29 cellular contexts compared by ENCODE assay signal in the genomic region with DNA sequence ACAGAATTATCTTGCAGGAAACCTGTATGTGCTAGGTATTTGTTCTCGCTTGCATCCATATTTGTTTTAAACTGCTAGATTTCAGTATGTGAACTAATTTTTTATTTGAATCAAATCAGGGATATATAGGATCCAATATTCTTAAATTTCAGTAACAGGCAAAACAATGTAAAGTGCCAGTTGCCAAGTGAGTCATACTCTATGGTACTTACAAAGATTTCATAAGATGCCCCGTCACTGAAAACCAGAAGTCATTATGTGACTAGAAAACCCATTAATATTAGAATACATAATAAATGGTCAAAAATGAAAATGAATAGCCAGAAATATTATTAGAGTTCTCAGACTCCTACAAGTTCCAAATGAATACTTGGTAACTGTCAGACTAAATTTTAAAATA.
DNase-seq lines count a peak whose midpoint lies in the region; ATAC-seq, FAIRE-seq and TF ChIP-seq lines count a peak whose summit lies in the region.
"Had no signal": no experiment of that assay in that cellular context is flagged by ENCODE, and none has a peak within 500 bp of the region (broad histone marks: within the 10 kb centered on the region; RNA-seq: fewer than 3 reads in every experiment).

No MANE protein-coding gene starts in this region.

- no peak for FAIRE-seq in D721Med (lab: Jason Lieb, UNC)
- FAIRE-seq: GM12892, HTR-8/SVneo, pancreas had no signal

- no peak for TF ChIP-seq CTCF in astrocyte of the spinal cord (IDR thresholded peaks at IDR 0.05; ENCODE audit: low read depth, low read length)
- no peak for TF ChIP-seq CTCF in left lung (IDR thresholded peaks at IDR 0.05)
- TF ChIP-seq CTCF in D721Med (IDR thresholded peaks at IDR 0.05; ENCODE audit: insufficient read depth, missing control alignments): no peak

- H3K36me3 ChIP-seq in left lung: no peaks in the 10 kb centered on the region
- H3K36me3 ChIP-seq: adrenal gland, BE2C, neural progenitor cell, pancreas, right atrium auricular region, suprapubic skin had no signal

- ATAC-seq in left lung: peak; percentile 37
- ATAC-seq: activated CD8-positive, alpha-beta T cell treated with anti-CD3 and anti-CD28 coated beads for 36 hours; HCT116; left ventricle myocardium superior; pancreas had no signal

- DNase-seq in EL: peak; percentile 48
- DNase-seq in M059J (ENCODE audit: low read depth): peak; percentile 53
- peak; percentile 9 for DNase-seq in astrocyte of the spinal cord (ENCODE audit: low read depth, low spot score)
- no peak for DNase-seq in left lung
- DNase-seq in middle frontal gyrus (ENCODE audit: extremely low spot score, low spot score): no peak
- no peak for DNase-seq in D721Med (ENCODE audit: insufficient read length, low spot score)
- no peak for DNase-seq in activated T-cell treated with anti-CD3 and anti-CD28 coated beads, Interleukin-2, amount 50 U/mL, for 48 hours
- DNase-seq: activated CD8-positive, alpha-beta memory T cell treated with anti-CD3 and anti-CD28 coated beads, Interleukin-2, amount 50 U/mL, for 48 hours; activated CD8-positive, alpha-beta T cell treated with anti-CD3 and anti-CD28 coated beads for 36 hours; activated naive CD4-positive, alpha-beta T cell treated with anti-CD3 and anti-CD28 coated beads for 36 hours; adrenal gland; BE2C; CD8-positive, alpha-beta memory T cell; DMS 273 treated with DMSO at 0.1 percent for 48 hours; islet precursor cell; left ventricle myocardium superior; NCI-H1105; NCI-H2029; NCI-H69; pancreas; SHP77 treated with DMSO at 0.1 percent for 48 hours; stimulated activated naive CD4-positive, alpha-beta T cell treated with Interleukin-2 at 50 U/mL for 16 hours had no signal

- H3K27ac ChIP-seq in left lung: no peak overlapping the region
- H3K27ac ChIP-seq: adrenal gland, neural progenitor cell, pancreas, right atrium auricular region, suprapubic skin had no signal

- peaks cover 0 to 7% of the 10 kb centered on the region in 2 donors for H3K9me3 ChIP-seq in left lung
- H3K9me3 ChIP-seq: adrenal gland, BE2C, pancreas, suprapubic skin had no signal

- in situ Hi-C loops in astrocyte of the spinal cord (cut with HindIII; ENCODE audit: low sequenced_read_pairs): no loop called here

- H3K4me3 ChIP-seq in astrocyte of the spinal cord (ENCODE audit: low read depth, low read length) (no peak overlapping the region), left lung (no peak overlapping the region)
- H3K4me3 ChIP-seq: adrenal gland, neural progenitor cell, pancreas, right atrium auricular region, smooth muscle cell, suprapubic skin had no signal

- intact Hi-C loops in left lung (cut with DNase I): no loop called here

- no peaks in the 10 kb centered on the region for H3K27me3 ChIP-seq in left lung
- H3K27me3 ChIP-seq: adrenal gland, BE2C, neural progenitor cell, pancreas, right atrium auricular region, suprapubic skin had no signal

- no peaks in the 10 kb centered on the region for H3K4me1 ChIP-seq in left lung
- H3K4me1 ChIP-seq: adrenal gland, BE2C, right atrium auricular region, suprapubic skin had no signal

Comparison
In these comparisons a context has a peak if more than half of its experiments do, and no peak if none do; other contexts are left out.
1. DNase-seq: peak in EL (single experiment), M059J (single experiment) and astrocyte of the spinal cord (single experiment); none in left lung (0 of 2), middle frontal gyrus (single experiment), D721Med (single experiment) and activated T-cell treated with anti-CD3 and anti-CD28 coated beads, Interleukin-2, amount 50 U/mL, for 48 hours (0 of 2).